ENCODE assay signal across 20 cellular contexts in the genomic region with DNA sequence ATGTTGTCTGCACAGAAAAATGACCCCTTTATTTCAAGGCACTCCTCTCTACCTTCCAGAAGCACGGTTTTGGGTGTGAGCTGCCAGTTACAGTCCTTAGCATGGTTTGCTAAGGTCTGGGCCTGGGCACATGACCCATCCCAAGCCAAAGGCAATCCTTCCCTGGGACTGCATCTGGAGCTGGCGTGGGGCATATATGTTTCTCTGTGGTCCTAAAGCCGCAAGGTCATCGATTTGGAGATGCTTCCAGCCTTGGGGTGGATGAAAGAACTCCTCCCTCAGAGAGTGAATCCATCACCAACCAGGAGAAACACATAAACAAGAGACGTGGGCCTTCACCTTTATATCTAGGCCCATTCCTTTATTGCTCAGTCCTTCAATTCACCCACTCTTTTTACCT.
"Had no signal": no experiment of that assay in that cellular context is flagged by ENCODE, and none has a peak within 500 bp of the region (broad histone marks: within the 10 kb centered on the region; RNA-seq: fewer than 3 reads in every experiment).

No MANE protein-coding gene starts in this region.

- H3K36me3 Mint-ChIP-seq: stimulated activated effector memory CD8-positive, alpha-beta T cell treated with anti-CD3 and anti-CD28 coated beads, Interleukin-12 subunit alpha, Interleukin-12 subunit beta, amount 100 ng/mL, for 72 hours had no signal

- H3K27me3 ChIP-seq: foreskin keratinocyte, neutrophil, ovary, right atrium auricular region, suprapubic skin, tibial nerve had no signal

- H3K36me3 ChIP-seq: neutrophil, ovary, right atrium auricular region, suprapubic skin, tibial nerve had no signal

- H3K9me3 ChIP-seq: neutrophil, ovary, right atrium auricular region, suprapubic skin, tibial nerve had no signal

- H3K4me3 Mint-ChIP-seq: central memory CD8-positive, alpha-beta T cell; effector memory CD8-positive, alpha-beta T cell; naive thymus-derived CD4-positive, alpha-beta T cell; nephron progenitor cell; stimulated activated effector memory CD8-positive, alpha-beta T cell treated with anti-CD3 and anti-CD28 coated beads, Interleukin-12 subunit alpha, Interleukin-12 subunit beta, amount 100 ng/mL, for 72 hours had no signal

- H3K9me3 Mint-ChIP-seq: central memory CD8-positive, alpha-beta T cell; stimulated activated effector memory CD8-positive, alpha-beta T cell treated with anti-CD3 and anti-CD28 coated beads, Interleukin-12 subunit alpha, Interleukin-12 subunit beta, amount 100 ng/mL, for 72 hours had no signal

- H3K27ac Mint-ChIP-seq: effector memory CD8-positive, alpha-beta T cell; naive thymus-derived CD4-positive, alpha-beta T cell; nephron progenitor cell; stimulated activated effector memory CD8-positive, alpha-beta T cell treated with anti-CD3 and anti-CD28 coated beads, Interleukin-12 subunit alpha, Interleukin-12 subunit beta, amount 100 ng/mL, for 72 hours had no signal

- ATAC-seq: effector memory CD8-positive, alpha-beta T cell; foreskin keratinocyte; left cardiac atrium; left ventricle myocardium superior; naive thymus-derived CD4-positive, alpha-beta T cell; stimulated activated effector memory CD8-positive, alpha-beta T cell treated with anti-CD3 and anti-CD28 coated beads, Interleukin-12 subunit alpha, Interleukin-12 subunit beta, amount 100 ng/mL, for 72 hours; stimulated activated naive CD8-positive, alpha-beta T cell treated with anti-CD3 and anti-CD28 coated beads, Interleukin-15, Interleukin-2, amounts not matched to agents 100 U/mL and 50 U/mL, for 24 hours had no signal

- H3K4me3 ChIP-seq: lung, ovary, right atrium auricular region, suprapubic skin, tibial nerve had no signal

- H3K4me1 ChIP-seq: foreskin keratinocyte, suprapubic skin had no signal

- H3K27ac ChIP-seq: foreskin keratinocyte, neutrophil, ovary, right atrium auricular region, suprapubic skin, tibial nerve had no signal

- DNase-seq: effector memory CD8-positive, alpha-beta T cell; foreskin keratinocyte; kidney; left cardiac atrium; left ventricle myocardium superior; mesendoderm; naive thymus-derived CD4-positive, alpha-beta T cell; nephron progenitor cell; ovary; small intestine; stimulated activated CD4-positive, alpha-beta T cell treated with anti-CD3 and anti-CD28 coated beads, Interleukin-2, amount 100 ng/mL, for 48 hours; stimulated activated CD8-positive, alpha-beta memory T cell treated with anti-CD3 and anti-CD28 coated beads, Interleukin-4, amount 100 ng/mL, for 48 hours; stimulated activated naive CD8-positive, alpha-beta T cell treated with anti-CD3 and anti-CD28 coated beads, Interleukin-15, Interleukin-2, amounts not matched to agents 100 U/mL and 50 U/mL, for 24 hours had no signal

- H3K27me3 Mint-ChIP-seq: central memory CD8-positive, alpha-beta T cell; naive thymus-derived CD4-positive, alpha-beta T cell had no signal
